In genomic region chr5:163433271-163433670, GRCh38 we compare ENCODE assay signal across 20 cellular contexts.
"Had no signal": no experiment of that assay in that cellular context is flagged by ENCODE, and none has a peak within 500 bp of the region (broad histone marks: within the 10 kb centered on the region; RNA-seq: fewer than 3 reads in every experiment).

No MANE protein-coding gene starts in this region.

- H3K27ac Mint-ChIP-seq: activated CD4-positive, alpha-beta memory T cell treated with anti-CD3 and anti-CD28 coated beads for 36 hours; activated CD4-positive, alpha-beta T cell treated with anti-CD3 and anti-CD28 coated beads for 36 hours; activated CD8-positive, alpha-beta memory T cell treated with anti-CD3 and anti-CD28 coated beads, Interleukin-2, amount 10 ng/mL, durations not matched to agents 7 days and 5 days; activated T-helper 2 cell treated with anti-CD3 and anti-CD28 coated beads, Interferon-gamma antibody, Interleukin-2, Interleukin-4, amounts not matched to agents 10 μg/mL and 5 μg/mL and 100 μg/mL, durations not matched to agents 14 hours and 24 hours and 36 hours; memory B cell; nephron progenitor cell; T-helper 1 cell treated with Interleukin-12 subunit alpha and Interleukin-12 subunit beta and Interleukin-4 antibody, amounts not matched to agents 30 μg/mL and 1 μg/mL, for 36 hours had no signal

- ATAC-seq: activated CD4-positive, alpha-beta T cell treated with anti-CD3 and anti-CD28 coated beads for 36 hours; activated CD8-positive, alpha-beta memory T cell treated with anti-CD3 and anti-CD28 coated beads, Interleukin-2, amount 10 ng/mL, durations not matched to agents 7 days and 5 days; gastrocnemius medialis; heart left ventricle had no signal

- H3K27ac ChIP-seq: coronary artery, gastrocnemius medialis, left ventricle myocardium inferior, sigmoid colon, thoracic aorta had no signal

- H3K4me3 ChIP-seq: adrenal gland, coronary artery, gastrocnemius medialis, heart left ventricle, left ventricle myocardium inferior, sigmoid colon, stomach, thoracic aorta had no signal

- H3K36me3 ChIP-seq: adrenal gland, gastrocnemius medialis, heart left ventricle, left ventricle myocardium inferior, sigmoid colon, stomach, thoracic aorta had no signal

- H3K27me3 ChIP-seq: adrenal gland, gastrocnemius medialis, heart left ventricle, sigmoid colon, stomach had no signal

- FAIRE-seq: islet of Langerhans had no signal

- DNase-seq: activated CD4-positive, alpha-beta memory T cell treated with anti-CD3 and anti-CD28 coated beads for 36 hours; activated CD4-positive, alpha-beta T cell treated with anti-CD3 and anti-CD28 coated beads for 36 hours; activated CD8-positive, alpha-beta memory T cell treated with anti-CD3 and anti-CD28 coated beads, Interleukin-2, amount 10 ng/mL, durations not matched to agents 7 days and 5 days; activated naive CD4-positive, alpha-beta T cell treated with anti-CD3 and anti-CD28 coated beads, Interleukin-2, amount 50 U/mL, for 16 hours; activated T-cell treated with anti-CD3 and anti-CD28 coated beads, Interleukin-2, amount 50 U/mL, for 1 hour; effector CD4-positive, alpha-beta T cell; gastrocnemius medialis; heart left ventricle; left ventricle myocardium inferior; nephron progenitor cell; sigmoid colon; stimulated activated CD4-positive, alpha-beta T cell treated with anti-CD3 and anti-CD28 coated beads, Interleukin-1b, Interleukin-23, amount 100 ng/mL, for 48 hours; stomach had no signal

- H3K36me3 Mint-ChIP-seq: activated CD4-positive, alpha-beta memory T cell treated with anti-CD3 and anti-CD28 coated beads for 36 hours; memory B cell had no signal

- H3K9me3 Mint-ChIP-seq: activated CD4-positive, alpha-beta memory T cell treated with anti-CD3 and anti-CD28 coated beads for 36 hours; activated T-helper 2 cell treated with anti-CD3 and anti-CD28 coated beads, Interferon-gamma antibody, Interleukin-2, Interleukin-4, amounts not matched to agents 10 μg/mL and 5 μg/mL and 100 μg/mL, durations not matched to agents 14 hours and 24 hours and 36 hours; memory B cell; nephron progenitor cell; T-helper 1 cell treated with Interleukin-12 subunit alpha and Interleukin-12 subunit beta and Interleukin-4 antibody, amounts not matched to agents 30 μg/mL and 1 μg/mL, for 36 hours had no signal

- H3K4me3 Mint-ChIP-seq: activated CD4-positive, alpha-beta memory T cell treated with anti-CD3 and anti-CD28 coated beads for 36 hours; activated CD4-positive, alpha-beta T cell treated with anti-CD3 and anti-CD28 coated beads for 36 hours; activated CD8-positive, alpha-beta memory T cell treated with anti-CD3 and anti-CD28 coated beads, Interleukin-2, amount 10 ng/mL, durations not matched to agents 7 days and 5 days; memory B cell; nephron progenitor cell; T-helper 1 cell treated with Interleukin-12 subunit alpha and Interleukin-12 subunit beta and Interleukin-4 antibody, amounts not matched to agents 30 μg/mL and 1 μg/mL, for 36 hours had no signal

- H3K27me3 Mint-ChIP-seq: activated CD4-positive, alpha-beta T cell treated with anti-CD3 and anti-CD28 coated beads for 36 hours; memory B cell had no signal

- H3K9me3 ChIP-seq: adrenal gland, gastrocnemius medialis, heart left ventricle, left ventricle myocardium inferior, sigmoid colon, stomach, thoracic aorta had no signal
